Comparison of ENCODE assay signal across 21 cellular contexts in the genomic region with DNA sequence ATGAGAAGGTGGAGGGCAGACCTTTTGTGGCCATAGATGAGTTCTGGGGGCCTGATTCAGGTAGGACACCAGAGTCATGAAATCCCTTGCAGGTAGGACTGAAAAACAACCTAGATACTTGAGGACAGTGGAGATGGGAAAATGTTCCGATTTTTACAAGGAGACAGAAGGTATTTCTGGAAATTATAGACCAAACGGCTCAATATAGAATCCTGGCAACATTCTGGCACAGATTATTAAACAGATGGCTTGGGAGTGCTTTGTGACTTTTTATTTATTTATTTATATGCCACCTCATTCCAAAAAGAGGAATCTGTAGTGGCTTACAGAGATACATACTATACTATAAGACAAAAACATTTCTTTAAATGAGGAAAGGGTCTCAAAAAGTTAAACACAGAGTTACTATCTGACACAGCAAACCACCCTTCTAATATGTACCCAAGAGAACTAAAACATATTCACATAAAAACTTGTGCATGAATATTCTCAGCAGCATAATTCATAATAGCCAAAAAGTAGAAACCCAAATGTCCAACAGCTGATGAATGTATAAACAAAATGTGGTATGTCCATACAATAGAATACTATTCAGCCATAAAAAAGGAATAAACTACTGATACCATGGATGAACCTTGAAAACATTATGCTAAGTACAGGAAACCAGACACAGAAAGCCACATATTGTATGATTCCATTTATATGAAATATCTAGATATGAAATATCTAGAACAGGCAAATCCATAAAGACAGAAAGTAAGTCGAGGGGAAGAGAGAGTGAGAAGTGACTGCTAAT.
"Had no signal": no experiment of that assay in that cellular context is flagged by ENCODE, and none has a peak within 500 bp of the region (broad histone marks: within the 10 kb centered on the region; RNA-seq: fewer than 3 reads in every experiment).

No MANE protein-coding gene starts in this region.

- H3K27me3 ChIP-seq: right atrium auricular region, testis had no signal

- ATAC-seq: foreskin keratinocyte; left cardiac atrium; lower lobe of right lung; natural killer cell; stimulated activated naive B cell treated with anti-CD40 and anti-IgM and Interleukin-4, amounts not matched to agents 10 μg/mL and 1 μg/mL and 100 μg/mL, for 72 hours; stimulated activated naive CD8-positive, alpha-beta T cell treated with anti-CD3 and anti-CD28 coated beads, Interleukin-15, amount 100 ng/mL, for 72 hours had no signal

- H3K4me1 Mint-ChIP-seq: immature natural killer cell; memory B cell; mesothelial cell of epicardium; natural killer cell; neural crest cell; stimulated activated naive B cell treated with anti-CD40 and anti-IgM and Interleukin-4, amounts not matched to agents 10 μg/mL and 1 μg/mL and 100 μg/mL, for 72 hours; stimulated activated naive CD8-positive, alpha-beta T cell treated with anti-CD3 and anti-CD28 coated beads, Interleukin-15, amount 100 ng/mL, for 72 hours had no signal

- H3K27ac ChIP-seq: foreskin keratinocyte, left ventricle myocardium inferior, lower lobe of right lung, right atrium auricular region, sigmoid colon, skin epidermis, testis, tibial nerve had no signal

- FAIRE-seq: kidney had no signal

- H3K4me3 Mint-ChIP-seq: dendritic cell treated with granulocyte-macrophage colony-stimulating factor and Interleukin-4, amounts not matched to agents 40 ng/mL and 50 ng/mL, for 4 days; immature natural killer cell; memory B cell; mesothelial cell of epicardium; natural killer cell; neural crest cell; stimulated activated naive B cell treated with anti-CD40 and anti-IgM and Interleukin-4, amounts not matched to agents 10 μg/mL and 1 μg/mL and 100 μg/mL, for 72 hours; stimulated activated naive CD8-positive, alpha-beta T cell treated with anti-CD3 and anti-CD28 coated beads, Interleukin-15, amount 100 ng/mL, for 72 hours had no signal

- H3K27ac Mint-ChIP-seq: dendritic cell treated with granulocyte-macrophage colony-stimulating factor and Interleukin-4, amounts not matched to agents 40 ng/mL and 50 ng/mL, for 4 days; immature natural killer cell; memory B cell; mesothelial cell of epicardium; natural killer cell; stimulated activated naive B cell treated with anti-CD40 and anti-IgM and Interleukin-4, amounts not matched to agents 10 μg/mL and 1 μg/mL and 100 μg/mL, for 72 hours; stimulated activated naive CD8-positive, alpha-beta T cell treated with anti-CD3 and anti-CD28 coated beads, Interleukin-15, amount 100 ng/mL, for 72 hours had no signal

- H3K36me3 Mint-ChIP-seq: mesothelial cell of epicardium had no signal

- H3K4me1 ChIP-seq: foreskin keratinocyte, left ventricle myocardium inferior, lower lobe of right lung, right atrium auricular region, sigmoid colon, testis, tibial nerve had no signal

- H3K9me3 ChIP-seq: testis had no signal

- H3K4me3 ChIP-seq: left ventricle myocardium inferior, lower lobe of right lung, right atrium auricular region, sigmoid colon, skin epidermis, testis, tibial nerve had no signal

- DNase-seq: erythroblast; foreskin keratinocyte; immature natural killer cell; kidney; left cardiac atrium; left ventricle myocardium inferior; lower lobe of right lung; natural killer cell; stimulated activated CD4-positive, alpha-beta T cell treated with anti-CD3 and anti-CD28 coated beads, Interleukin-2, amount 100 ng/mL, for 24 hours; stimulated activated CD4-positive, alpha-beta T cell treated with anti-CD3 and anti-CD28 coated beads, Interleukin-4, amount 100 ng/mL, for 4 hours; stimulated activated naive B cell treated with anti-CD40 and anti-IgM and Interleukin-4, amounts not matched to agents 10 μg/mL and 1 μg/mL and 100 μg/mL, for 72 hours; stimulated activated naive CD8-positive, alpha-beta T cell treated with anti-CD3 and anti-CD28 coated beads, Interleukin-15, amount 100 ng/mL, for 72 hours; testis had no signal

- H3K36me3 ChIP-seq: left ventricle myocardium inferior, lower lobe of right lung, right atrium auricular region, sigmoid colon, tibial nerve had no signal
